ENCODE assay signal across 16 cellular contexts in genomic region chr5:124342027-124342471, GRCh38.
DNase-seq lines count a peak whose midpoint lies in the region; ATAC-seq and TF ChIP-seq lines count a peak whose summit lies in the region.
"Had no signal": no experiment of that assay in that cellular context is flagged by ENCODE, and none has a peak within 500 bp of the region (broad histone marks: within the 10 kb centered on the region; RNA-seq: fewer than 3 reads in every experiment).

No MANE protein-coding gene starts in this region.

- peaks cover 3% of the 10 kb centered on the region for H3K27me3 Mint-ChIP-seq in activated naive CD8-positive, alpha-beta T cell treated with anti-CD3 and anti-CD28 coated beads for 36 hours
- H3K27me3 Mint-ChIP-seq: CD4-positive, CD25-positive, alpha-beta regulatory T cell had no signal

- H3K27ac ChIP-seq in adrenal gland: no peak overlapping the region
- peak overlapping the region; percentile 17 for H3K27ac ChIP-seq in psoas muscle
- H3K27ac ChIP-seq: colonic mucosa, SJCRH30 had no signal

- ATAC-seq in psoas muscle: no peak
- ATAC-seq in stimulated activated effector memory CD8-positive, alpha-beta T cell treated with anti-CD3 and anti-CD28 coated beads, Interleukin-12 subunit alpha, Interleukin-12 subunit beta, amount 100 ng/mL, for 72 hours: no peak
- ATAC-seq: naive thymus-derived CD8-positive, alpha-beta T cell; WTC11 had no signal

- H3K36me3 Mint-ChIP-seq in activated naive CD8-positive, alpha-beta T cell treated with anti-CD3 and anti-CD28 coated beads for 36 hours: no peaks in the 10 kb centered on the region
- no peaks in the 10 kb centered on the region for H3K36me3 Mint-ChIP-seq in stimulated activated effector memory CD8-positive, alpha-beta T cell treated with anti-CD3 and anti-CD28 coated beads, Interleukin-12 subunit alpha, Interleukin-12 subunit beta, amount 100 ng/mL, for 72 hours
- H3K36me3 Mint-ChIP-seq: CD4-positive, CD25-positive, alpha-beta regulatory T cell; naive thymus-derived CD8-positive, alpha-beta T cell had no signal

- H3K27me3 ChIP-seq in adrenal gland (no peaks in the 10 kb centered on the region), psoas muscle (ENCODE audit: insufficient read depth in 3 of 3, low read length in 2 of 3) (no peaks in the 10 kb centered on the region)
- H3K27me3 ChIP-seq: colonic mucosa, SJCRH30 had no signal

- H3K9me3 Mint-ChIP-seq in activated naive CD8-positive, alpha-beta T cell treated with anti-CD3 and anti-CD28 coated beads for 36 hours: no peaks in the 10 kb centered on the region
- no peaks in the 10 kb centered on the region for H3K9me3 Mint-ChIP-seq in stimulated activated effector memory CD8-positive, alpha-beta T cell treated with anti-CD3 and anti-CD28 coated beads, Interleukin-12 subunit alpha, Interleukin-12 subunit beta, amount 100 ng/mL, for 72 hours

- H3K4me1 Mint-ChIP-seq in activated naive CD8-positive, alpha-beta T cell treated with anti-CD3 and anti-CD28 coated beads for 36 hours: no peaks in the 10 kb centered on the region
- H3K4me1 Mint-ChIP-seq in stimulated activated effector memory CD8-positive, alpha-beta T cell treated with anti-CD3 and anti-CD28 coated beads, Interleukin-12 subunit alpha, Interleukin-12 subunit beta, amount 100 ng/mL, for 72 hours: no peaks in the 10 kb centered on the region
- H3K4me1 Mint-ChIP-seq: CD4-positive, CD25-positive, alpha-beta regulatory T cell; naive thymus-derived CD8-positive, alpha-beta T cell had no signal

- TF ChIP-seq POLR2A in adrenal gland (IDR thresholded peaks at IDR 0.05): no peak

- H3K4me1 ChIP-seq in adrenal gland (replicated peaks in 1 of 2): peaks cover 14 to 34% of the 10 kb centered on the region in 2 donors
- peaks cover 20% of the 10 kb centered on the region for H3K4me1 ChIP-seq in psoas muscle
- H3K4me1 ChIP-seq: colonic mucosa, SJCRH30 had no signal

- H3K4me3 ChIP-seq in adrenal gland (no peak overlapping the region), fibroblast of villous mesenchyme (ENCODE audit: low read depth, low read length) (no peak overlapping the region), psoas muscle (no peak overlapping the region)
- H3K4me3 ChIP-seq: colonic mucosa, SJCRH30 had no signal

- H3K27ac Mint-ChIP-seq in activated naive CD8-positive, alpha-beta T cell treated with anti-CD3 and anti-CD28 coated beads for 36 hours: no peak overlapping the region
- no peak overlapping the region for H3K27ac Mint-ChIP-seq in stimulated activated effector memory CD8-positive, alpha-beta T cell treated with anti-CD3 and anti-CD28 coated beads, Interleukin-12 subunit alpha, Interleukin-12 subunit beta, amount 100 ng/mL, for 72 hours
- H3K27ac Mint-ChIP-seq: CD4-positive, CD25-positive, alpha-beta regulatory T cell; naive thymus-derived CD8-positive, alpha-beta T cell; WTC11 had no signal

- H3K36me3 ChIP-seq in adrenal gland (replicated peaks in 1 of 2) (no peaks in the 10 kb centered on the region), psoas muscle (ENCODE audit: insufficient read depth in 1 of 2, low read depth in 1 of 2) (no peaks in the 10 kb centered on the region)
- H3K36me3 ChIP-seq: colonic mucosa, SJCRH30 had no signal

- H3K9me3 ChIP-seq in adrenal gland (replicated peaks in 1 of 3): no peaks in the 10 kb centered on the region
- no peaks in the 10 kb centered on the region for H3K9me3 ChIP-seq in psoas muscle
- H3K9me3 ChIP-seq: colonic mucosa, SJCRH30 had no signal

- 17 to 30% (median 19%) methylated on average over 1 of the region's 1 CpG for WGBS in adrenal gland, 4 donors
- WGBS in psoas muscle, 3 donors: 37 to 50% (median 41%) methylated on average over 1 of the region's 1 CpG

- intact Hi-C loops in adrenal gland (cut with DNase I): no loop called here
- intact Hi-C loops in psoas muscle (cut with DNase I): no loop called here

- no peak overlapping the region for H3K4me3 Mint-ChIP-seq in activated naive CD8-positive, alpha-beta T cell treated with anti-CD3 and anti-CD28 coated beads for 36 hours
- no peak overlapping the region for H3K4me3 Mint-ChIP-seq in stimulated activated effector memory CD8-positive, alpha-beta T cell treated with anti-CD3 and anti-CD28 coated beads, Interleukin-12 subunit alpha, Interleukin-12 subunit beta, amount 100 ng/mL, for 72 hours
- H3K4me3 Mint-ChIP-seq: CD4-positive, CD25-positive, alpha-beta regulatory T cell; naive thymus-derived CD8-positive, alpha-beta T cell; WTC11 had no signal

- peak; percentile 27 for DNase-seq in D341Med (ENCODE audit: low spot score)
- DNase-seq in adrenal gland: peak in 6 of 7 donors; percentile 29 to 72 (median 50)
- DNase-seq in fibroblast of villous mesenchyme (ENCODE audit: low read depth): peak; percentile 72
- peak in 1 of 2 donors; percentile 17 for DNase-seq in psoas muscle
- DNase-seq in stimulated activated CD4-positive, alpha-beta T cell treated with anti-CD3 and anti-CD28 coated beads, Interleukin-4, amount 100 ng/mL, for 4 hours: no peak
- DNase-seq in stimulated activated CD4-positive, alpha-beta T cell treated with anti-CD3 and anti-CD28 coated beads, Interleukin-1b, Interleukin-23, amount 100 ng/mL, for 48 hours: no peak
- no peak for DNase-seq in activated naive CD8-positive, alpha-beta T cell treated with anti-CD3 and anti-CD28 coated beads for 36 hours
- DNase-seq in stimulated activated effector memory CD8-positive, alpha-beta T cell treated with anti-CD3 and anti-CD28 coated beads, Interleukin-12 subunit alpha, Interleukin-12 subunit beta, amount 100 ng/mL, for 72 hours (ENCODE audit: low spot score in 2 of 2): no peak
- DNase-seq: CD4-positive, CD25-positive, alpha-beta regulatory T cell; colonic mucosa; naive thymus-derived CD8-positive, alpha-beta T cell; NCI-H524 treated with DMSO at 0.1 percent for 48 hours; stimulated activated CD4-positive, alpha-beta T cell treated with anti-CD3 and anti-CD28 coated beads, Interleukin-15, amount 100 ng/mL, for 24 hours; stimulated activated naive CD4-positive, alpha-beta T cell treated with Interleukin-2 at 50 U/mL for 16 hours had no signal

- TF ChIP-seq CTCF in adrenal gland (IDR thresholded peaks at IDR 0.05) (no peak), fibroblast of villous mesenchyme (IDR thresholded peaks at IDR 0.05; ENCODE audit: insufficient read depth, low read depth, low read length) (no peak), psoas muscle (IDR thresholded peaks at IDR 0.05) (no peak)

Comparison
In these comparisons a context has a peak if more than half of its experiments do, and no peak if none do; other contexts are left out.
1. DNase-seq: peak in D341Med (single experiment), adrenal gland (6 of 7) and fibroblast of villous mesenchyme (single experiment); none in stimulated activated CD4-positive, alpha-beta T cell treated with anti-CD3 and anti-CD28 coated beads, Interleukin-4, amount 100 ng/mL, for 4 hours (0 of 2), stimulated activated CD4-positive, alpha-beta T cell treated with anti-CD3 and anti-CD28 coated beads, Interleukin-1b, Interleukin-23, amount 100 ng/mL, for 48 hours (single experiment), activated naive CD8-positive, alpha-beta T cell treated with anti-CD3 and anti-CD28 coated beads for 36 hours (single experiment) and stimulated activated effector memory CD8-positive, alpha-beta T cell treated with anti-CD3 and anti-CD28 coated beads, Interleukin-12 subunit alpha, Interleukin-12 subunit beta, amount 100 ng/mL, for 72 hours (0 of 2).